In genomic region chr17:2688351-2689342, GRCh38 we compare ENCODE assay signal across 8 cellular contexts. TPM values are rescaled to one million over a fixed set of nuclear protein-coding genes. Genes with fewer than 3 reads are reported as not detected.
DNase-seq lines count a peak whose midpoint lies in the region; ATAC-seq and TF ChIP-seq lines count a peak whose summit lies in the region.

No MANE protein-coding gene starts in this region.

- H3K4me1 Mint-ChIP-seq in stimulated activated effector memory CD8-positive, alpha-beta T cell treated with anti-CD3 and anti-CD28 coated beads, Interleukin-12 subunit alpha, Interleukin-12 subunit beta, amount 100 ng/mL, for 72 hours: peaks cover 18% of the 10 kb centered on the region

- peaks cover 79% of the 10 kb centered on the region for H3K36me3 Mint-ChIP-seq in stimulated activated effector memory CD8-positive, alpha-beta T cell treated with anti-CD3 and anti-CD28 coated beads, Interleukin-12 subunit alpha, Interleukin-12 subunit beta, amount 100 ng/mL, for 72 hours

- intact Hi-C loops in Right ventricle myocardium superior (cut with DNase I): no loop called here

- H3K27ac ChIP-seq in RWPE1: peak overlapping the region; percentile 69

- DNase-seq in NCI-H2107 treated with DMSO at 0.1 percent for 48 hours (lab: John Stamatoyannopoulos, UW; ENCODE audit: unreplicated experiment): peak; percentile 17
- no peak for DNase-seq in NCI-H2107 (lab: John Stamatoyannopoulos, UW)
- DNase-seq in RWPE1 (ENCODE audit: low spot score): no peak
- peak; percentile 48 for DNase-seq in Right ventricle myocardium superior
- DNase-seq in stimulated activated effector memory CD8-positive, alpha-beta T cell treated with anti-CD3 and anti-CD28 coated beads, Interleukin-12 subunit alpha, Interleukin-12 subunit beta, amount 100 ng/mL, for 72 hours (ENCODE audit: low spot score in 2 of 2): peak in 1 of 2 donors; percentile 48
- DNase-seq in ACHN: no peak
- DNase-seq in OCI-M2 (lab: John Stamatoyannopoulos, UW; ENCODE audit: unreplicated experiment): no peak

- POLR2A ChIA-PET in RWPE1 (lab: Yijun Ruan, JAX; ENCODE audit: low non-redundant PET): no interaction called here

- peak overlapping the region; percentile 36 for H3K4me3 Mint-ChIP-seq in stimulated activated effector memory CD8-positive, alpha-beta T cell treated with anti-CD3 and anti-CD28 coated beads, Interleukin-12 subunit alpha, Interleukin-12 subunit beta, amount 100 ng/mL, for 72 hours

- peak overlapping the region; percentile 90 for H3K27ac Mint-ChIP-seq in stimulated activated effector memory CD8-positive, alpha-beta T cell treated with anti-CD3 and anti-CD28 coated beads, Interleukin-12 subunit alpha, Interleukin-12 subunit beta, amount 100 ng/mL, for 72 hours

- no peak for TF ChIP-seq CTCF in RWPE1 (conservative IDR thresholded peaks at IDR 0.05; ENCODE audit: low read depth)

- peak; percentile 34 for ATAC-seq in Right ventricle myocardium superior (ENCODE audit: poor library complexity)
- ATAC-seq in stimulated activated effector memory CD8-positive, alpha-beta T cell treated with anti-CD3 and anti-CD28 coated beads, Interleukin-12 subunit alpha, Interleukin-12 subunit beta, amount 100 ng/mL, for 72 hours: peak; percentile 2
- ATAC-seq in HG03108 (IDR thresholded peaks at IDR 0.05; ENCODE audit: unreplicated experiment): no peak

- CTCF ChIA-PET in RWPE1 (lab: Yijun Ruan, JAX): interaction anchor here (0.6 kb wide), 1 partner anchor 32 kb away, joined by 4 read pairs; no protein-coding TSS in a partner anchor

- in situ Hi-C loops in ACHN (cut with HindIII; ENCODE audit: low pct_ligation_motif_present, low pct_unique_long_range_greater_than_20kb, low sequenced_read_pairs): no loop called here

- no peaks in the 10 kb centered on the region for H3K9me3 Mint-ChIP-seq in stimulated activated effector memory CD8-positive, alpha-beta T cell treated with anti-CD3 and anti-CD28 coated beads, Interleukin-12 subunit alpha, Interleukin-12 subunit beta, amount 100 ng/mL, for 72 hours

RNA-seq across cellular contexts. Expression of gene CLUH, which starts 22.9 kb away (rescaled TPM):
- 175 TPM for total RNA-seq in Right ventricle myocardium superior

Comparison
In these comparisons a context has a peak if more than half of its experiments do, and no peak if none do; other contexts are left out.
1. DNase-seq: peak in NCI-H2107 treated with DMSO at 0.1 percent for 48 hours (single experiment) and Right ventricle myocardium superior (single experiment); none in NCI-H2107 (single experiment), RWPE1 (single experiment), ACHN (single experiment) and OCI-M2 (single experiment).